ENCODE assay signal across 8 cellular contexts in the genomic region with DNA sequence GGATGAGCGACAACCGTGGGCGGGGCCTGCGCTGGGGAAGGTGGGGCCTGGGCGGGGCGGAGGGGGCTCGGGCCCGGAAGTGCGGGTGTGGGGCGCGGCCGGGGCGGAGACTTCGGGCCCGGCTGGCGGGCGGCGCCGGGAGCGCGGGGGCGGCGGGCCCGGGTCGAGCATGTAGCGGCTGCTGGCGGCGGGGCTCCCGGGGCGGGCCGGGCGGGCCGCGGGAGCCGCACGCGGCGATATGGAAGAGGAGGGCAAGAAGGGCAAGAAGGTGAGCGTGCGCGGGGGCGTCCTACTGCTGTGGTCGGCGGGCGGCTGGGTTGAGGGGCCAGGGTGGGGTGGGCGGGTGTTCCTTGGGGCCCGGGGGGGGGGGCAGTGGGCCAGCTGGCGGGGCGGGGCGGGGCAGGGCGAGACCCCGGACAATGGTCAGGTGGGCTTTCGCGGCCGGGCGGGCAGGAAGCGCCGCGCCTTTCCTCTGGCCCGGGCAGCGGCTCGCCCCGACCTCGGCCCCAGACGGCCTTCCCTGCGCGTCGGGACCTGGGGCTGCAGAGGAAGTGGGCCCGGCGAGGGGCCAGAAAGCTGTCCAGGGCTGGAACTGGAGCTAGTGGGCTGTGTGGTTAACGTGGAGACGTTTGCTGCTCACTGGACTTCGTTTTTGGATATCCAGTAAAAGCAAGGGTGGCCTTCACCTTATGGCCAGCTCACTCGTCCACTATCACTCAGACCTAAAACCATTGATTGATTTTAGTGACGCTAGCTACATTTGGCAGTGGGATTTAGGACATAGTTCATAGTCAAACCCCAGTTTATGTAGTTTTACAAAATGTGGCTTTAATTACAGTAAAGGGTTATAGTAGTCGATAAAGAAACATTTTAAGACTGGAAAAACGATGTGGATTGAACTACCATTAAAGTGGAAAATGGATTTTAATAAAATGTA. TPM values are rescaled to one million over a fixed set of nuclear protein-coding genes. Genes with fewer than 3 reads are reported as not detected.
A peak's percentile ranks its signal among the peaks of the same experiment; 100 is the strongest.
DNase-seq lines count a peak whose midpoint lies in the region; ATAC-seq and TF ChIP-seq lines count a peak whose summit lies in the region.

A gene (plus strand): TSS at position 106 of the 937 bp plus-strand sequence. CDS start 133 bp downstream, at position 239.

- intact Hi-C loops in PC-3 (cut with micrococcal nuclease): no loop called here

- H3K79me2 ChIP-seq in PC-3 (ENCODE audit: low read length): peaks cover 40% of the 10 kb centered on the region

- H3K4me3 Mint-ChIP-seq in chondrocyte (ENCODE audit: unreplicated experiment): peak within 1 kb of the TSS; percentile 90
- H3K4me3 Mint-ChIP-seq in stimulated activated naive CD8-positive, alpha-beta T cell treated with anti-CD3 and anti-CD28 coated beads, Interleukin-15, amount 100 ng/mL, for 72 hours: peak within 1 kb of the TSS; percentile 85 to 89

- no peaks in the 10 kb centered on the region for H3K9me2 ChIP-seq in PC-3 (replicated peaks; ENCODE audit: low read length)

- H3K36me3 ChIP-seq in H7 (replicated peaks; ENCODE audit: control insufficient read depth, insufficient read depth, low read length) (no peaks in the 10 kb centered on the region), PC-3 (ENCODE audit: low read depth, low read length) (no peaks in the 10 kb centered on the region; the same call in 1 of the 2 replicates)

- peak within 1 kb of the TSS; percentile 73 for H3K4me3 ChIP-seq in H7 (ENCODE audit: insufficient read depth, low read depth, low read length)
- H3K4me3 ChIP-seq in PC-3 (ENCODE audit: low read length): peak within 1 kb of the TSS; percentile 94

- H3K9me3 Mint-ChIP-seq in chondrocyte (ENCODE audit: low read depth): no peaks in the 10 kb centered on the region
- H3K9me3 Mint-ChIP-seq in stimulated activated naive CD8-positive, alpha-beta T cell treated with anti-CD3 and anti-CD28 coated beads, Interleukin-15, amount 100 ng/mL, for 72 hours: no peaks in the 10 kb centered on the region

- H3K4me1 ChIP-seq in PC-3 (ENCODE audit: insufficient read depth, low read length): peaks cover 23% of the 10 kb centered on the region

- ATAC-seq in PC-3 (peak; percentile 22), HG02885 (IDR thresholded peaks at IDR 0.05; ENCODE audit: poor library complexity, unreplicated experiment) (no peak)
- no peak for ATAC-seq in stimulated activated naive CD8-positive, alpha-beta T cell treated with anti-CD3 and anti-CD28 coated beads, Interleukin-15, amount 100 ng/mL, for 72 hours

- H3K27ac ChIP-seq in PC-3 (ENCODE audit: low read length) (peak within 1 kb of the TSS; percentile 66), layer of hippocampus (ENCODE audit: low read depth, low read length) (peak within 1 kb of the TSS; percentile 92)

- peak within 1 kb of the TSS; percentile 93 for H3K4me2 ChIP-seq in PC-3 (ENCODE audit: low read length)

- POLR2A ChIA-PET in PC-3 (lab: Charles Lee; ENCODE audit: unreplicated experiment): interaction anchor here (0.5 to 1.0 kb wide), 6 partner anchors 15 to 394 kb away, joined by 4 to 18 read pairs (median 9); no protein-coding TSS in a partner anchor

- BruUV-seq in PC-3 (replicated peaks; lab: Mats Ljungman, UMichigan): no TSS peak

- peak; percentile 53 for DNase-seq in ELF-1 (ENCODE audit: low read depth, low spot score)
- DNase-seq in H7: peak; percentile 98
- DNase-seq in PC-3: peak; percentile 40
- DNase-seq in chondrocyte (ENCODE audit: low spot score): no peak
- no peak for DNase-seq in stimulated activated naive CD8-positive, alpha-beta T cell treated with anti-CD3 and anti-CD28 coated beads, Interleukin-15, amount 100 ng/mL, for 72 hours
- DNase-seq in ecto neural progenitor cell (ENCODE audit: low spot score): no peak

- no peaks in the 10 kb centered on the region for H3K36me3 Mint-ChIP-seq in chondrocyte (ENCODE audit: low read depth)

- H4K20me1 ChIP-seq in PC-3 (ENCODE audit: low read length): no peaks in the 10 kb centered on the region

- peak within 1 kb of the TSS; percentile 95 for H3K27ac Mint-ChIP-seq in chondrocyte (ENCODE audit: unreplicated experiment)
- peak within 1 kb of the TSS; percentile 91 to 95 for H3K27ac Mint-ChIP-seq in stimulated activated naive CD8-positive, alpha-beta T cell treated with anti-CD3 and anti-CD28 coated beads, Interleukin-15, amount 100 ng/mL, for 72 hours

- H3K27me3 ChIP-seq in H7 (ENCODE audit: control insufficient read depth, insufficient read depth, low read length): no peaks in the 10 kb centered on the region
- H3K27me3 ChIP-seq in PC-3 (ENCODE audit: low read length): no peaks in the 10 kb centered on the region
- H3K27me3 ChIP-seq in layer of hippocampus (ENCODE audit: control insufficient read depth, insufficient read depth, low read length): no peaks in the 10 kb centered on the region

- CTCF ChIA-PET in PC-3 (lab: Charles Lee): interaction anchor here (0.5 to 1.5 kb wide), 12 partner anchors 14 to 240 kb away, joined by 3 to 15 read pairs (median 5); no protein-coding TSS in a partner anchor

- no peak for TF ChIP-seq CTCF in PC-3 (conservative IDR thresholded peaks at IDR 0.05; ENCODE audit: low read depth, low read length)
- no peak for TF ChIP-seq CTCF in chondrocyte (IDR thresholded peaks at IDR 0.05)

- peak within 1 kb of the TSS; percentile 78 for H3K9ac ChIP-seq in PC-3 (ENCODE audit: low read length)

- H3F3A ChIP-seq in PC-3 (ENCODE audit: low read length, unreplicated experiment): no peaks in the 10 kb centered on the region

- no peaks in the 10 kb centered on the region for H3K9me3 ChIP-seq in PC-3 (ENCODE audit: low read length)

- peak within 1 kb of the TSS; percentile 99 for H2AFZ ChIP-seq in PC-3 (ENCODE audit: low read length)

- H3K4me1 Mint-ChIP-seq in chondrocyte (ENCODE audit: low read depth): peaks cover 16% of the 10 kb centered on the region
- H3K4me1 Mint-ChIP-seq in stimulated activated naive CD8-positive, alpha-beta T cell treated with anti-CD3 and anti-CD28 coated beads, Interleukin-15, amount 100 ng/mL, for 72 hours: peaks cover 67% of the 10 kb centered on the region

- no peaks in the 10 kb centered on the region for H3K27me3 Mint-ChIP-seq in chondrocyte (ENCODE audit: low read depth)
- H3K27me3 Mint-ChIP-seq in stimulated activated naive CD8-positive, alpha-beta T cell treated with anti-CD3 and anti-CD28 coated beads, Interleukin-15, amount 100 ng/mL, for 72 hours: no peaks in the 10 kb centered on the region

RNA-seq across cellular contexts. Expression of the gene that starts here (rescaled TPM):
- 42.4 and 43.9 TPM in 2 replicates for total RNA-seq in H7 (2014; rRNA removed; shearing (Covaris generic))
- 56.6 and 61.5 TPM in 2 replicates for total RNA-seq in PC-3 (2014; rRNA removed)
- 43.7 to 53.7 TPM (median 47.8 TPM) in 3 replicates for total RNA-seq in chondrocyte

Comparison
In these comparisons a context has a peak if more than half of its experiments do, and no peak if none do; other contexts are left out.
1. DNase-seq: peak in ELF-1 (single experiment), H7 (single experiment) and PC-3 (single experiment); none in chondrocyte (single experiment), stimulated activated naive CD8-positive, alpha-beta T cell treated with anti-CD3 and anti-CD28 coated beads, Interleukin-15, amount 100 ng/mL, for 72 hours (0 of 2) and ecto neural progenitor cell (single experiment).